ENCODE assay signal across 15 cellular contexts in the genomic region with DNA sequence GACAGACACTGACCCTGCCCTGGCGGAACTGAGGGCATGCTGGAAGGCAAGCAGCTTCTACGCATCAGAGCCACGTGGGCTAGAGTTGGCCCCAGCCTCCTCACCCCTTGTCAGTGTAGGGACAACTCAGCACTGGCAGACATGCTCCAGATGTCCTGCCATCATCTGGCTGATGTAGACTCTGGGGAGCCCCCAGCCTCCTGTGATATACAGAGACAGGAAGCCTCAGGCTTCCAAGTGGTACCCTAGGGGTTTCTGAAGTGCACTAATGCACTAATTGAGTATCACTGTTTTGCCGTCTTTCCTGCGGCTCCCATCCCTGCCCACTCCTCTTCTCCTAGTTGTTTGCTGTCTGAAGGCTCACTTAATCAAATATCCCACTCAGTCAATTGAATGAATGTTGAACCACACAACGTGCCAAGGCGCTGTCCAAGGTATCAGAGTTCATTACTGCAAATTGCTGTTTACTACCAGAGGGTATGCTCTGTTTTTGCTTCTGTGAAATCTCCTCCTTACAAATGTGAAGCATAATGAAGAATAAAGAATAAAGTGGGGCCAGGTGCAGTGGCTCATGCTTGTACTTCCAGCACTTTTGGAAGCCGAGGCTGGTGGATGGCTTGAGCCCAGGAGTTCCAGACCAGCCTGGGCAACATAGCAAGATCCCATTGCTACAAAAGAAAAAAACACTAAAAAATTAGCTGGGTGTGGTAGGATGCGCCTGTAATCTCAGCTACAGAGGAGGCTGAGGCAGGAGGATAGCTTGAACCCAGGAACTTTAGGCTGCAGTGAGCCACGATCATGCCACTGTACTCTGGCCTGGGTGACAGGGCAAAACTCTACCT.
DNase-seq lines count a peak whose midpoint lies in the region; ATAC-seq and TF ChIP-seq lines count a peak whose summit lies in the region.
"Had no signal": no experiment of that assay in that cellular context is flagged by ENCODE, and none has a peak within 500 bp of the region (broad histone marks: within the 10 kb centered on the region; RNA-seq: fewer than 3 reads in every experiment).

No MANE protein-coding gene starts in this region.

- H3K4me3 ChIP-seq in GM23338: no peak overlapping the region
- no peak overlapping the region for H3K4me3 ChIP-seq in cardiac fibroblast (replicated peaks in 1 of 2; ENCODE audit: low read depth in 2 of 2, low read length in 2 of 2)
- H3K4me3 ChIP-seq in gastrocnemius medialis: no peak overlapping the region
- H3K4me3 ChIP-seq: mucosa of descending colon had no signal

- H3F3A ChIP-seq in GM23338 (replicated peaks; ENCODE audit: low read depth): no peaks in the 10 kb centered on the region

- H3K9me2 ChIP-seq in GM23338 (ENCODE audit: insufficient read depth): no peaks in the 10 kb centered on the region

- in situ Hi-C loops in gastrocnemius medialis (cut with MboI; ENCODE audit: low sequenced_read_pairs in 4 of 4): no loop called here

- H3K9me3 Mint-ChIP-seq in GM23338: peaks cover 5% of the 10 kb centered on the region; the same call in 2 of the 3 replicates
- H3K9me3 Mint-ChIP-seq: IgD-negative memory B cell had no signal

- intact Hi-C loops in gastrocnemius medialis (cut with DNase I; ENCODE audit: low total_unique reads): no loop called here

- H3K4me1 Mint-ChIP-seq in GM23338: peaks cover 11% of the 10 kb centered on the region; the same call in 2 of the 3 replicates

- no peak overlapping the region for H3K4me3 Mint-ChIP-seq in GM23338
- H3K4me3 Mint-ChIP-seq: IgD-negative memory B cell had no signal

- ATAC-seq in GM23338 (no peak), HG02840 (IDR thresholded peaks at IDR 0.05; ENCODE audit: low FRiP score, unreplicated experiment) (no peak), HG03565 (IDR thresholded peaks at IDR 0.05; ENCODE audit: unreplicated experiment) (no peak), gastrocnemius medialis (no peak)
- ATAC-seq: mucosa of descending colon, Right ventricle myocardium inferior had no signal

- H3K4me2 ChIP-seq in GM23338: no peak overlapping the region

- H3K36me3 ChIP-seq in GM23338 (ENCODE audit: insufficient read depth) (no peaks in the 10 kb centered on the region), gastrocnemius medialis (no peaks in the 10 kb centered on the region)

- peaks cover 4% of the 10 kb centered on the region for H3K27me3 Mint-ChIP-seq in GM23338 (ENCODE audit: insufficient read depth, low read depth, poor library complexity)

- H3K27me3 ChIP-seq in GM23338 (ENCODE audit: insufficient read depth) (no peaks in the 10 kb centered on the region), gastrocnemius medialis (no peaks in the 10 kb centered on the region)

- no peaks in the 10 kb centered on the region for H3K36me3 Mint-ChIP-seq in GM23338 (ENCODE audit: low read depth)
- H3K36me3 Mint-ChIP-seq: IgD-negative memory B cell had no signal

- H3K4me1 ChIP-seq in GM23338 (ENCODE audit: insufficient read depth) (no peaks in the 10 kb centered on the region), gastrocnemius medialis (peaks cover 0 to 3% of the 10 kb centered on the region in 2 donors)

- TF ChIP-seq CTCF in GM23338 (conservative IDR thresholded peaks at IDR 0.05; ENCODE audit: low read depth in 2 of 2) (no peak), cardiac fibroblast (IDR thresholded peaks at IDR 0.05; ENCODE audit: low read depth, low read length) (no peak), gastrocnemius medialis (IDR thresholded peaks at IDR 0.05 in 4 of 5, conservative IDR thresholded peaks at IDR 0.05 in 1 of 5) (no peak)

- DNase-seq in GM23338 (ENCODE audit: low spot score) (peak; percentile 45), NCI-H460 (ENCODE audit: extremely low read depth, low read depth) (peak; percentile 28), cardiac fibroblast (ENCODE audit: low read depth in 2 of 2) (peak; percentile 41 to 42), myocyte (ENCODE audit: low read depth) (peak; percentile 50), gastrocnemius medialis (no peak)
- DNase-seq: activated T-cell treated with anti-CD3 and anti-CD28 coated beads for 4 hours, aorta, mucosa of descending colon, NCI-H446 treated with DMSO at 0.1 percent for 48 hours, substantia nigra had no signal

- H4K20me1 ChIP-seq in GM23338 (replicated peaks; ENCODE audit: insufficient read depth): no peaks in the 10 kb centered on the region

- no peaks in the 10 kb centered on the region for H3K9me3 ChIP-seq in gastrocnemius medialis
- H3K9me3 ChIP-seq: mucosa of descending colon had no signal

- H3K79me2 ChIP-seq in GM23338 (replicated peaks; ENCODE audit: insufficient read depth): no peaks in the 10 kb centered on the region

- H3K27ac ChIP-seq in GM23338 (ENCODE audit: low read depth) (no peak overlapping the region), gastrocnemius medialis (no peak overlapping the region)
- H3K27ac ChIP-seq: VCaP had no signal

- no peak overlapping the region for H2AFZ ChIP-seq in GM23338

- TF ChIP-seq POLR2A in gastrocnemius medialis (IDR thresholded peaks at IDR 0.05): no peak

- no peak overlapping the region for H3K27ac Mint-ChIP-seq in GM23338
- H3K27ac Mint-ChIP-seq: IgD-negative memory B cell had no signal

TF ChIP-seq in GM23338, 12 proteins besides CTCF, POLR2A, EP300 and RAD21 (continues in another document):
- TF ChIP-seq, protein P1, sequence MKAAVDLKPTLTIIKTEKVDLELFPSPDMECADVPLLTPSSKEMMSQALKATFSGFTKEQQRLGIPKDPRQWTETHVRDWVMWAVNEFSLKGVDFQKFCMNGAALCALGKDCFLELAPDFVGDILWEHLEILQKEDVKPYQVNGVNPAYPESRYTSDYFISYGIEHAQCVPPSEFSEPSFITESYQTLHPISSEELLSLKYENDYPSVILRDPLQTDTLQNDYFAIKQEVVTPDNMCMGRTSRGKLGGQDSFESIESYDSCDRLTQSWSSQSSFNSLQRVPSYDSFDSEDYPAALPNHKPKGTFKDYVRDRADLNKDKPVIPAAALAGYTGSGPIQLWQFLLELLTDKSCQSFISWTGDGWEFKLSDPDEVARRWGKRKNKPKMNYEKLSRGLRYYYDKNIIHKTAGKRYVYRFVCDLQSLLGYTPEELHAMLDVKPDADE (IDR thresholded peaks at IDR 0.05): no peak
- TF ChIP-seq, protein P2, sequence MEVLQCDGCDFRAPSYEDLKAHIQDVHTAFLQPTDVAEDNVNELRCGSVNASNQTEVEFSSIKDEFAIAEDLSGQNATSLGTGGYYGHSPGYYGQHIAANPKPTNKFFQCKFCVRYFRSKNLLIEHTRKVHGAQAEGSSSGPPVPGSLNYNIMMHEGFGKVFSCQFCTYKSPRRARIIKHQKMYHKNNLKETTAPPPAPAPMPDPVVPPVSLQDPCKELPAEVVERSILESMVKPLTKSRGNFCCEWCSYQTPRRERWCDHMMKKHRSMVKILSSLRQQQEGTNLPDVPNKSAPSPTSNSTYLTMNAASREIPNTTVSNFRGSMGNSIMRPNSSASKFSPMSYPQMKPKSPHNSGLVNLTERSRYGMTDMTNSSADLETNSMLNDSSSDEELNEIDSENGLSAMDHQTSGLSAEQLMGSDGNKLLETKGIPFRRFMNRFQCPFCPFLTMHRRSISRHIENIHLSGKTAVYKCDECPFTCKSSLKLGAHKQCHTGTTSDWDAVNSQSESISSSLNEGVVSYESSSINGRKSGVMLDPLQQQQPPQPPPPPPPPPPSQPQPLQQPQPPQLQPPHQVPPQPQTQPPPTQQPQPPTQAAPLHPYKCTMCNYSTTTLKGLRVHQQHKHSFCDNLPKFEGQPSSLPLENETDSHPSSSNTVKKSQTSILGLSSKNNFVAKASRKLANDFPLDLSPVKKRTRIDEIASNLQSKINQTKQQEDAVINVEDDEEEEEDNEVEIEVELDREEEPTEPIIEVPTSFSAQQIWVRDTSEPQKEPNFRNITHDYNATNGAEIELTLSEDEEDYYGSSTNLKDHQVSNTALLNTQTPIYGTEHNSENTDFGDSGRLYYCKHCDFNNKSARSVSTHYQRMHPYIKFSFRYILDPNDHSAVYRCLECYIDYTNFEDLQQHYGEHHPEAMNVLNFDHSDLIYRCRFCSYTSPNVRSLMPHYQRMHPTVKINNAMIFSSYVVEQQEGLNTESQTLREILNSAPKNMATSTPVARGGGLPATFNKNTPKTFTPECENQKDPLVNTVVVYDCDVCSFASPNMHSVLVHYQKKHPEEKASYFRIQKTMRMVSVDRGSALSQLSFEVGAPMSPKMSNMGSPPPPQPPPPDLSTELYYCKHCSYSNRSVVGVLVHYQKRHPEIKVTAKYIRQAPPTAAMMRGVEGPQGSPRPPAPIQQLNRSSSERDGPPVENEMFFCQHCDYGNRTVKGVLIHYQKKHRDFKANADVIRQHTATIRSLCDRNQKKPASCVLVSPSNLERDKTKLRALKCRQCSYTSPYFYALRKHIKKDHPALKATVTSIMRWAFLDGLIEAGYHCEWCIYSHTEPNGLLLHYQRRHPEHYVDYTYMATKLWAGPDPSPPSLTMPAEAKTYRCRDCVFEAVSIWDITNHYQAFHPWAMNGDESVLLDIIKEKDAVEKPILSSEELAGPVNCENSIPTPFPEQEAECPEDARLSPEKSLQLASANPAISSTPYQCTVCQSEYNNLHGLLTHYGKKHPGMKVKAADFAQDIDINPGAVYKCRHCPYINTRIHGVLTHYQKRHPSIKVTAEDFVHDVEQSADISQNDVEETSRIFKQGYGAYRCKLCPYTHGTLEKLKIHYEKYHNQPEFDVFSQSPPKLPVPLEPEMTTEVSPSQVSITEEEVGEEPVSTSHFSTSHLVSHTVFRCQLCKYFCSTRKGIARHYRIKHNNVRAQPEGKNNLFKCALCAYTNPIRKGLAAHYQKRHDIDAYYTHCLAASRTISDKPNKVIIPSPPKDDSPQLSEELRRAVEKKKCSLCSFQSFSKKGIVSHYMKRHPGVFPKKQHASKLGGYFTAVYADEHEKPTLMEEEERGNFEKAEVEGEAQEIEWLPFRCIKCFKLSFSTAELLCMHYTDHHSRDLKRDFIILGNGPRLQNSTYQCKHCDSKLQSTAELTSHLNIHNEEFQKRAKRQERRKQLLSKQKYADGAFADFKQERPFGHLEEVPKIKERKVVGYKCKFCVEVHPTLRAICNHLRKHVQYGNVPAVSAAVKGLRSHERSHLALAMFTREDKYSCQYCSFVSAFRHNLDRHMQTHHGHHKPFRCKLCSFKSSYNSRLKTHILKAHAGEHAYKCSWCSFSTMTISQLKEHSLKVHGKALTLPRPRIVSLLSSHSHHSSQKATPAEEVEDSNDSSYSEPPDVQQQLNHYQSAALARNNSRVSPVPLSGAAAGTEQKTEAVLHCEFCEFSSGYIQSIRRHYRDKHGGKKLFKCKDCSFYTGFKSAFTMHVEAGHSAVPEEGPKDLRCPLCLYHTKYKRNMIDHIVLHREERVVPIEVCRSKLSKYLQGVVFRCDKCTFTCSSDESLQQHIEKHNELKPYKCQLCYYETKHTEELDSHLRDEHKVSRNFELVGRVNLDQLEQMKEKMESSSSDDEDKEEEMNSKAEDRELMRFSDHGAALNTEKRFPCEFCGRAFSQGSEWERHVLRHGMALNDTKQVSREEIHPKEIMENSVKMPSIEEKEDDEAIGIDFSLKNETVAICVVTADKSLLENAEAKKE (CRISPR knock-in tag; IDR thresholded peaks at IDR 0.05): no peak
- TF ChIP-seq POLR2AphosphoS5 (IDR thresholded peaks at IDR 0.05; ENCODE audit: low read depth) (no peak), EZH2phosphoT487 (IDR thresholded peaks at IDR 0.05; ENCODE audit: unreplicated experiment) (no peak), ZNF331 (CRISPR knock-in tag; IDR thresholded peaks at IDR 0.05; ENCODE audit: low read depth) (no peak), JUNB (IDR thresholded peaks at IDR 0.05; ENCODE audit: unreplicated experiment) (no peak)

Comparison
In these comparisons a context has a peak if more than half of its experiments do, and no peak if none do; other contexts are left out.
1. DNase-seq: peak in GM23338 (single experiment), NCI-H460 (single experiment), cardiac fibroblast (2 of 2) and myocyte (single experiment); none in gastrocnemius medialis (0 of 2).